ENCODE assay signal across 8 cellular contexts in genomic region chr17:46922804-46923635, GRCh38. TPM values are rescaled to one million over a fixed set of nuclear protein-coding genes. Genes with fewer than 3 reads are reported as not detected.
A peak's percentile ranks its signal among the peaks of the same experiment; 100 is the strongest.
DNase-seq lines count a peak whose midpoint lies in the region; ATAC-seq and TF ChIP-seq lines count a peak whose summit lies in the region.

GOSR2 (plus strand) TSS chr17:46923160; CDS start chr17:46923193, 33 bp downstream.

- peak within 1 kb of the TSS; percentile 100 for H3K27ac Mint-ChIP-seq in activated CD4-positive, alpha-beta T cell treated with anti-CD3 and anti-CD28 coated beads for 36 hours
- peak within 1 kb of the TSS; percentile 100 for H3K27ac Mint-ChIP-seq in chondrocyte (ENCODE audit: unreplicated experiment)

- DNase-seq in Ammon's horn (ENCODE audit: low spot score) (peak; percentile 93), NCI-H510A (lab: John Stamatoyannopoulos, UW) (peak; percentile 94), chondrocyte (ENCODE audit: low spot score) (peak; percentile 96)
- DNase-seq in activated CD4-positive, alpha-beta T cell treated with anti-CD3 and anti-CD28 coated beads for 36 hours: peak; percentile 94
- DNase-seq in stimulated activated CD4-positive, alpha-beta T cell treated with anti-CD3 and anti-CD28 coated beads, Interleukin-1b, Interleukin-23, amount 100 ng/mL, for 24 hours (ENCODE audit: low read depth in 4 of 4, low spot score in 1 of 4): peak; percentile 83 to 89 (median 85)

- TF ChIP-seq CTCF in chondrocyte (IDR thresholded peaks at IDR 0.05): no peak

- H3K27me3 ChIP-seq in layer of hippocampus (ENCODE audit: control insufficient read depth, insufficient read depth, low read length): no peaks in the 10 kb centered on the region

- CTCF ChIA-PET in activated CD4-positive, alpha-beta T cell treated with anti-CD3 and anti-CD28 coated beads for 36 hours (lab: Charles Lee): no interaction called here

- intact Hi-C loops in activated CD4-positive, alpha-beta T cell treated with anti-CD3 and anti-CD28 coated beads for 36 hours (cut with DNase I, micrococcal nuclease): loop anchor here in 1 of 2 experiments (1.0 to 10.0 kb wide), 4 partner anchors 19 to 1022 kb away; partner anchors contain the start of genes CDC27 and PNPO

- POLR2A ChIA-PET in activated CD4-positive, alpha-beta T cell treated with anti-CD3 and anti-CD28 coated beads for 36 hours (lab: Charles Lee): no interaction called here

- H3K36me3 Mint-ChIP-seq in activated CD4-positive, alpha-beta T cell treated with anti-CD3 and anti-CD28 coated beads for 36 hours (ENCODE audit: low read depth): no peaks in the 10 kb centered on the region
- H3K36me3 Mint-ChIP-seq in chondrocyte (ENCODE audit: low read depth): no peaks in the 10 kb centered on the region

- H3K27me3 Mint-ChIP-seq in activated CD4-positive, alpha-beta T cell treated with anti-CD3 and anti-CD28 coated beads for 36 hours: no peaks in the 10 kb centered on the region
- H3K27me3 Mint-ChIP-seq in chondrocyte (ENCODE audit: low read depth): no peaks in the 10 kb centered on the region

- ATAC-seq in HG03432 (IDR thresholded peaks at IDR 0.05; ENCODE audit: unreplicated experiment): peak; percentile 87
- peak; percentile 96 for ATAC-seq in activated CD4-positive, alpha-beta T cell treated with anti-CD3 and anti-CD28 coated beads for 36 hours

- H3K4me1 Mint-ChIP-seq in activated CD4-positive, alpha-beta T cell treated with anti-CD3 and anti-CD28 coated beads for 36 hours: peaks cover 44% of the 10 kb centered on the region
- H3K4me1 Mint-ChIP-seq in chondrocyte (ENCODE audit: low read depth): peaks cover 46% of the 10 kb centered on the region

- TF ChIP-seq POLR2A in GM19193 (IDR thresholded peaks at IDR 0.05; ENCODE audit: extremely low read depth, insufficient read depth, insufficient read length): peak; percentile 96

- H3K9me3 Mint-ChIP-seq in activated CD4-positive, alpha-beta T cell treated with anti-CD3 and anti-CD28 coated beads for 36 hours (ENCODE audit: low read depth): no peaks in the 10 kb centered on the region
- H3K9me3 Mint-ChIP-seq in chondrocyte (ENCODE audit: low read depth): no peaks in the 10 kb centered on the region

- peak within 1 kb of the TSS; percentile 100 for H3K27ac ChIP-seq in layer of hippocampus (ENCODE audit: low read depth, low read length)

- H3K4me3 Mint-ChIP-seq in activated CD4-positive, alpha-beta T cell treated with anti-CD3 and anti-CD28 coated beads for 36 hours: peak within 1 kb of the TSS; percentile 81
- peak within 1 kb of the TSS; percentile 84 for H3K4me3 Mint-ChIP-seq in chondrocyte (ENCODE audit: unreplicated experiment)

RNA-seq across cellular contexts. Expression of gene GOSR2, which starts in this region (rescaled TPM):
- total RNA-seq in activated CD4-positive, alpha-beta T cell treated with anti-CD3 and anti-CD28 coated beads for 36 hours: 10 to 100 TPM; 38.9 to 42.7 TPM
- 56.5 to 77.7 TPM (median 58.8 TPM) in 3 replicates for total RNA-seq in chondrocyte

Comparison
In these comparisons a context has a peak if more than half of its experiments do, and no peak if none do; other contexts are left out.
1. Peak in every context shown above with its lines: DNase-seq, ATAC-seq and H3K27ac ChIP-seq.